ENCODE assay signal across 2 cellular contexts in the genomic region with DNA sequence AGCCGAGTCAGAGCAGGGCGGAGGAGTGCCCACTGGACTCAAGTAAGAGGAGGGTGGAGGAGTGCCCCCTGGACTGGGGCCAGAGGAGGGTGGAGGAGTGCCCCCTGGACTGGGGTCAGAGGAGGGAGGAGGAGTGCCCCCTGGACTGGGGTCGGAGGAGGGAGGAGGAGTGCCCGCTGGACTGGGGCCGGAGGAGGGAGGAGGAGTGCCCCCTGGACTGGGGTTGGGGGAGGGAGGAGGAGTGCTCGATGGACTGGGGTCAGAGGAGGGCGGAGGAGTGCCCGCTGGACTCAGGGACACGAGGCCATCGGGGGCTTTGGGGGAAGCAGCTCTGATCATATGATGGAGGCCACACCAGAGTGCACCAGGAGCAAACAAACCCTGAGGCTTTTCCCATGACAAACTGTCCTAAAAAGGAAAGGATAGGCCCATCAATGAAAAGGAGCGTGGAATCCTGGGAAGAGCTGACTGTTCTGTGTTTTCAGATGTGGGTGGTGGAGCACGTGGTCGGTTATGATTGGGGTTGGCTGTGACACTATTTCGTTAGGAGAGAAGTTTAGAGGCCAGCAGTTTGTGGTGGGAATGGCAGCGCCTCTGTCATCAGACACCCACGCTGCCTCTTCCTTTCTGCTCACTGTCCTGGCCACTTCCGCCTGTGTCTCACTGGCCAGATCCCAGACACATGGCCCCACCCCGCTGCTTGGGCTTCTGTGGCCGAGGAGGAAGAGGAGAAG.
A peak's percentile ranks its signal among the peaks of the same experiment; 100 is the strongest.
TF ChIP-seq lines count a peak whose summit lies in the region.

No MANE protein-coding gene starts in this region.

TF ChIP-seq in IMR-90, 13 proteins besides CTCF, POLR2A, EP300 and RAD21:
- TF ChIP-seq, protein P1, sequence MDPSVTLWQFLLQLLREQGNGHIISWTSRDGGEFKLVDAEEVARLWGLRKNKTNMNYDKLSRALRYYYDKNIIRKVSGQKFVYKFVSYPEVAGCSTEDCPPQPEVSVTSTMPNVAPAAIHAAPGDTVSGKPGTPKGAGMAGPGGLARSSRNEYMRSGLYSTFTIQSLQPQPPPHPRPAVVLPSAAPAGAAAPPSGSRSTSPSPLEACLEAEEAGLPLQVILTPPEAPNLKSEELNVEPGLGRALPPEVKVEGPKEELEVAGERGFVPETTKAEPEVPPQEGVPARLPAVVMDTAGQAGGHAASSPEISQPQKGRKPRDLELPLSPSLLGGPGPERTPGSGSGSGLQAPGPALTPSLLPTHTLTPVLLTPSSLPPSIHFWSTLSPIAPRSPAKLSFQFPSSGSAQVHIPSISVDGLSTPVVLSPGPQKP (IDR thresholded peaks at IDR 0.05; ENCODE audit: borderline replicate concordance, low read depth, low read length) = no peak
- TF ChIP-seq USF2 (IDR thresholded peaks at IDR 0.05; ENCODE audit: low read depth, low read length) (peak; percentile 70), RCOR1 (IDR thresholded peaks at IDR 0.05; ENCODE audit: insufficient replicate concordance, low read length) (no peak), CHD1 (IDR thresholded peaks at IDR 0.05; ENCODE audit: low read depth, low read length) (no peak), MAFK (IDR thresholded peaks at IDR 0.05; ENCODE audit: low read depth, low read length) (no peak), MXI1 (IDR thresholded peaks at IDR 0.05; ENCODE audit: borderline replicate concordance, low read depth, low read length) (no peak), NFE2L2 (IDR thresholded peaks at IDR 0.05; ENCODE audit: low read depth, low read length) (no peak), CEBPB (IDR thresholded peaks at IDR 0.05; ENCODE audit: low read depth, low read length) (no peak)

TF ChIP-seq in HEK293T, 16 proteins besides CTCF, POLR2A, EP300 and RAD21:
- TF ChIP-seq CTBP1 (IDR thresholded peaks at IDR 0.05; ENCODE audit: borderline replicate concordance) (no peak), LEF1 (IDR thresholded peaks at IDR 0.05; ENCODE audit: borderline replicate concordance) (no peak), FOXA1 (IDR thresholded peaks at IDR 0.05) (no peak), FOXM1 (IDR thresholded peaks at IDR 0.05; ENCODE audit: borderline replicate concordance) (no peak), ZNF384 (IDR thresholded peaks at IDR 0.05) (no peak), TARDBP (IDR thresholded peaks at IDR 0.05) (no peak), NFRKB (IDR thresholded peaks at IDR 0.05) (no peak), L3MBTL2 (conservative IDR thresholded peaks at IDR 0.05) (no peak), BHLHE40 (IDR thresholded peaks at IDR 0.05; ENCODE audit: borderline replicate concordance) (no peak), FOXK2 (IDR thresholded peaks at IDR 0.05) (no peak), ARNT (IDR thresholded peaks at IDR 0.05) (no peak), SP1 (IDR thresholded peaks at IDR 0.05) (no peak), SUZ12 (IDR thresholded peaks at IDR 0.05) (no peak), HDGF (IDR thresholded peaks at IDR 0.05; ENCODE audit: borderline replicate concordance) (no peak)
- TF ChIP-seq, protein P2, sequence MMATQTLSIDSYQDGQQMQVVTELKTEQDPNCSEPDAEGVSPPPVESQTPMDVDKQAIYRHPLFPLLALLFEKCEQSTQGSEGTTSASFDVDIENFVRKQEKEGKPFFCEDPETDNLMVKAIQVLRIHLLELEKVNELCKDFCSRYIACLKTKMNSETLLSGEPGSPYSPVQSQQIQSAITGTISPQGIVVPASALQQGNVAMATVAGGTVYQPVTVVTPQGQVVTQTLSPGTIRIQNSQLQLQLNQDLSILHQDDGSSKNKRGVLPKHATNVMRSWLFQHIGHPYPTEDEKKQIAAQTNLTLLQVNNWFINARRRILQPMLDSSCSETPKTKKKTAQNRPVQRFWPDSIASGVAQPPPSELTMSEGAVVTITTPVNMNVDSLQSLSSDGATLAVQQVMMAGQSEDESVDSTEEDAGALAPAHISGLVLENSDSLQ (IDR thresholded peaks at IDR 0.05) = no peak
